ENCODE assay signal across 9 cellular contexts in the genomic region with DNA sequence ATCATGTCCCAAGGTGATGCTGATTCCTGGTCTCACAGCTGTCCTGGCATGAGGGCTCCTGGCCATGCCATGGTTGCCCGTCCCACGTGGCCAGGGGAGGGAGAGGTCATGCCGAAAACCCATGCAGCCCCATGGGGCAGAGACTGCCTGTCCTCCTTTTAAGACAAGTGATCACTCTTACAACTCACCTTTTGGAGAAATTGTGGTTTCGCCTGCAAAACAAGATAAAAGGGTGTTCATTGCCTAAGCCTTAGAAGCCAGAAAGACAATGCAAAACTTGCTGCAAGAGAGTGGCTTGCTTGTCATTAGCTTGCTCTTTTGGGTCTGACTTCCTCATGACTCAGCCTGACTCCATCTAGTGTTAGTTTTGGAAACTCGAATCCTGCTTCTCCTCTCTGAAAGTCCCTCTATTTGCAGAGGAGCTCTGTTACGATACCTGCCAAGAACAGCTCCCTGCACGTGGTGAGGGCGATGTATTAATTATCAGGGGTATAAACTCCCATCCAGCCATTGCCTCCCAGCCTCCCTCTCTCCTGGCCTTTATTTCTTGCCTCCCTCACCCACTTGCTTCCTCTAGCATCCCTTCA. TPM values are rescaled to one million over a fixed set of nuclear protein-coding genes. Genes with fewer than 3 reads are reported as not detected.
A peak's percentile ranks its signal among the peaks of the same experiment; 100 is the strongest.
DNase-seq lines count a peak whose midpoint lies in the region; ATAC-seq, FAIRE-seq and TF ChIP-seq lines count a peak whose summit lies in the region.
"Had no signal": no experiment of that assay in that cellular context is flagged by ENCODE, and none has a peak within 500 bp of the region (broad histone marks: within the 10 kb centered on the region; RNA-seq: fewer than 3 reads in every experiment).

No MANE protein-coding gene starts in this region.

- no peak overlapping the region for H3K4me3 Mint-ChIP-seq in T-cell
- H3K4me3 Mint-ChIP-seq: naive B cell had no signal

- no peak for ATAC-seq in T-cell (replicated peaks in 1 of 4)
- ATAC-seq in HG02759 (IDR thresholded peaks at IDR 0.05; ENCODE audit: unreplicated experiment) = no peak

- DNase-seq in BJ (ENCODE audit: low read depth) (no peak), M059J (ENCODE audit: low read depth) (peak; percentile 58), bronchial epithelial cell (ENCODE audit: low read depth) (peak; percentile 49), T-cell (no peak), amniotic stem cell (lab: John Stamatoyannopoulos, UW) (no peak), NCI-H187 treated with DMSO at 0.1 percent for 48 hours (lab: John Stamatoyannopoulos, UW) (no peak)
- DNase-seq: naive B cell had no signal

- H3K36me3 ChIP-seq in BJ (ENCODE audit: control insufficient read depth, insufficient read depth, low read length) = no peaks in the 10 kb centered on the region
- H3K36me3 ChIP-seq in bronchial epithelial cell (ENCODE audit: control insufficient read depth, insufficient read depth, low read length) = no peaks in the 10 kb centered on the region
- H3K36me3 ChIP-seq in liver (ENCODE audit: control insufficient read depth in 4 of 4, insufficient read depth in 3 of 4, low read depth in 1 of 4, low read length in 3 of 4) = no peaks in the 10 kb centered on the region

- H3K27me3 Mint-ChIP-seq in T-cell = peaks cover 0 to 5% of the 10 kb centered on the region in 2 donors

- CTCF ChIA-PET in BJ (lab: Yijun Ruan, JAX) (interaction anchor here (0.6 to 5.0 kb wide), 21 partner anchors 8 to 505 kb away, joined by 3 to 45 read pairs (median 5); no protein-coding TSS in a partner anchor), T-cell (lab: Charles Lee) (no interaction called here)

- H3K4me3 ChIP-seq in BJ (ENCODE audit: low read depth, low read length) (no peak overlapping the region), bronchial epithelial cell (ENCODE audit: low read depth, low read length) (no peak overlapping the region), liver (ENCODE audit: low read depth in 1 of 3, low read length in 3 of 3) (no peak overlapping the region)

- FAIRE-seq in bronchial epithelial cell (lab: Jason Lieb, UNC) = peak; percentile 87

- no peak overlapping the region for H3K27ac Mint-ChIP-seq in T-cell

- H3K36me3 Mint-ChIP-seq in T-cell = peaks cover 4% of the 10 kb centered on the region
- H3K36me3 Mint-ChIP-seq: naive B cell had no signal

- peak; percentile 76 to 85 for TF ChIP-seq RAD21 in liver (IDR thresholded peaks at IDR 0.05)

- H3K9me3 Mint-ChIP-seq in T-cell = no peaks in the 10 kb centered on the region
- H3K9me3 Mint-ChIP-seq: naive B cell had no signal

- TF ChIP-seq CTCF in BJ (IDR thresholded peaks at IDR 0.05; ENCODE audit: insufficient read depth, low read depth, low read length) (peak; percentile 63), bronchial epithelial cell (IDR thresholded peaks at IDR 0.05; ENCODE audit: insufficient read depth, low read length, severe bottlenecking) (peak; percentile 36), liver (IDR thresholded peaks at IDR 0.05; ENCODE audit: low read depth, low read length, missing input control) (peak; percentile 40)

- POLR2A ChIA-PET in BJ (lab: Charles Lee) = interaction anchor here (0.5 kb wide), 1 partner anchor 181 kb away, joined by 4 read pairs; no protein-coding TSS in a partner anchor
- POLR2A ChIA-PET in T-cell (lab: Charles Lee) = no interaction called here

- no peaks in the 10 kb centered on the region for H3K9me3 ChIP-seq in liver (ENCODE audit: control insufficient read depth in 4 of 4, low read length in 3 of 4)

- H3K9ac ChIP-seq in liver (ENCODE audit: low read depth in 1 of 2, low read length in 2 of 2) = no peak overlapping the region

- H3K27me3 ChIP-seq in BJ (ENCODE audit: control insufficient read depth, insufficient read depth, low read length) (no peaks in the 10 kb centered on the region), bronchial epithelial cell (ENCODE audit: control insufficient read depth, insufficient read depth, low read length) (peaks cover 2% of the 10 kb centered on the region), liver (ENCODE audit: control insufficient read depth in 4 of 4, insufficient read depth in 4 of 4, low read length in 3 of 4) (no peaks in the 10 kb centered on the region)

- H3K27ac ChIP-seq in liver (ENCODE audit: low read depth in 1 of 2, low read length in 2 of 2) = no peak overlapping the region

- 49% methylated on average over 8 of the region's 8 CpGs for WGBS in liver

- H3K4me1 ChIP-seq in liver (ENCODE audit: control insufficient read depth in 4 of 4, insufficient read depth in 4 of 4, low read length in 3 of 4) = no peaks in the 10 kb centered on the region

- peaks cover 12 to 27% (median 15%) of the 10 kb centered on the region in 3 donors for H3K4me1 Mint-ChIP-seq in T-cell

TF ChIP-seq in liver, 16 proteins besides CTCF, POLR2A, EP300 and RAD21 (continues in another document):
- TF ChIP-seq, protein P1, sequence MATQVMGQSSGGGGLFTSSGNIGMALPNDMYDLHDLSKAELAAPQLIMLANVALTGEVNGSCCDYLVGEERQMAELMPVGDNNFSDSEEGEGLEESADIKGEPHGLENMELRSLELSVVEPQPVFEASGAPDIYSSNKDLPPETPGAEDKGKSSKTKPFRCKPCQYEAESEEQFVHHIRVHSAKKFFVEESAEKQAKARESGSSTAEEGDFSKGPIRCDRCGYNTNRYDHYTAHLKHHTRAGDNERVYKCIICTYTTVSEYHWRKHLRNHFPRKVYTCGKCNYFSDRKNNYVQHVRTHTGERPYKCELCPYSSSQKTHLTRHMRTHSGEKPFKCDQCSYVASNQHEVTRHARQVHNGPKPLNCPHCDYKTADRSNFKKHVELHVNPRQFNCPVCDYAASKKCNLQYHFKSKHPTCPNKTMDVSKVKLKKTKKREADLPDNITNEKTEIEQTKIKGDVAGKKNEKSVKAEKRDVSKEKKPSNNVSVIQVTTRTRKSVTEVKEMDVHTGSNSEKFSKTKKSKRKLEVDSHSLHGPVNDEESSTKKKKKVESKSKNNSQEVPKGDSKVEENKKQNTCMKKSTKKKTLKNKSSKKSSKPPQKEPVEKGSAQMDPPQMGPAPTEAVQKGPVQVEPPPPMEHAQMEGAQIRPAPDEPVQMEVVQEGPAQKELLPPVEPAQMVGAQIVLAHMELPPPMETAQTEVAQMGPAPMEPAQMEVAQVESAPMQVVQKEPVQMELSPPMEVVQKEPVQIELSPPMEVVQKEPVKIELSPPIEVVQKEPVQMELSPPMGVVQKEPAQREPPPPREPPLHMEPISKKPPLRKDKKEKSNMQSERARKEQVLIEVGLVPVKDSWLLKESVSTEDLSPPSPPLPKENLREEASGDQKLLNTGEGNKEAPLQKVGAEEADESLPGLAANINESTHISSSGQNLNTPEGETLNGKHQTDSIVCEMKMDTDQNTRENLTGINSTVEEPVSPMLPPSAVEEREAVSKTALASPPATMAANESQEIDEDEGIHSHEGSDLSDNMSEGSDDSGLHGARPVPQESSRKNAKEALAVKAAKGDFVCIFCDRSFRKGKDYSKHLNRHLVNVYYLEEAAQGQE (IDR thresholded peaks at IDR 0.05) = no peak
- TF ChIP-seq, protein P2, sequence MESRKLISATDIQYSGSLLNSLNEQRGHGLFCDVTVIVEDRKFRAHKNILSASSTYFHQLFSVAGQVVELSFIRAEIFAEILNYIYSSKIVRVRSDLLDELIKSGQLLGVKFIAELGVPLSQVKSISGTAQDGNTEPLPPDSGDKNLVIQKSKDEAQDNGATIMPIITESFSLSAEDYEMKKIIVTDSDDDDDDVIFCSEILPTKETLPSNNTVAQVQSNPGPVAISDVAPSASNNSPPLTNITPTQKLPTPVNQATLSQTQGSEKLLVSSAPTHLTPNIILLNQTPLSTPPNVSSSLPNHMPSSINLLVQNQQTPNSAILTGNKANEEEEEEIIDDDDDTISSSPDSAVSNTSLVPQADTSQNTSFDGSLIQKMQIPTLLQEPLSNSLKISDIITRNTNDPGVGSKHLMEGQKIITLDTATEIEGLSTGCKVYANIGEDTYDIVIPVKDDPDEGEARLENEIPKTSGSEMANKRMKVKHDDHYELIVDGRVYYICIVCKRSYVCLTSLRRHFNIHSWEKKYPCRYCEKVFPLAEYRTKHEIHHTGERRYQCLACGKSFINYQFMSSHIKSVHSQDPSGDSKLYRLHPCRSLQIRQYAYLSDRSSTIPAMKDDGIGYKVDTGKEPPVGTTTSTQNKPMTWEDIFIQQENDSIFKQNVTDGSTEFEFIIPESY (IDR thresholded peaks at IDR 0.05) = no peak
- TF ChIP-seq NR2F2 (IDR thresholded peaks at IDR 0.05) (no peak), SP1 (IDR thresholded peaks at IDR 0.05) (no peak), JUND (IDR thresholded peaks at IDR 0.05) (no peak), HNF4G (IDR thresholded peaks at IDR 0.05) (no peak), YY1 (IDR thresholded peaks at IDR 0.05) (no peak), FOXA1 (IDR thresholded peaks at IDR 0.05) (no peak), TAF1 (conservative IDR thresholded peaks at IDR 0.05) (no peak), FOXA2 (IDR thresholded peaks at IDR 0.05) (no peak), EGR1 (IDR thresholded peaks at IDR 0.05; ENCODE audit: low read depth in 2 of 2) (no peak), RXRA (IDR thresholded peaks at IDR 0.05) (no peak)
- TF ChIP-seq, protein P3, sequence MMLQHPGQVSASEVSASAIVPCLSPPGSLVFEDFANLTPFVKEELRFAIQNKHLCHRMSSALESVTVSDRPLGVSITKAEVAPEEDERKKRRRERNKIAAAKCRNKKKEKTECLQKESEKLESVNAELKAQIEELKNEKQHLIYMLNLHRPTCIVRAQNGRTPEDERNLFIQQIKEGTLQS (IDR thresholded peaks at IDR 0.05) = no peak
- TF ChIP-seq, protein P4, sequence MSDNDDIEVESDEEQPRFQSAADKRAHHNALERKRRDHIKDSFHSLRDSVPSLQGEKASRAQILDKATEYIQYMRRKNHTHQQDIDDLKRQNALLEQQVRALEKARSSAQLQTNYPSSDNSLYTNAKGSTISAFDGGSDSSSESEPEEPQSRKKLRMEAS (IDR thresholded peaks at IDR 0.05) = no peak

RNA-seq across cellular contexts. Expression of a gene that starts 26.7 kb away (rescaled TPM):
- not detected in 2 replicates for polyA plus RNA-seq in BJ (2011; rRNA removed)
- polyA minus RNA-seq in BJ (2011; rRNA and poly(A)+ RNA removed) = not detected in 2 replicates
- total RNA-seq in M059J (2014; rRNA removed; shearing (Covaris generic)) = not detected in 2 replicates
- total RNA-seq in bronchial epithelial cell = not detected in 2 replicates
- 1 to 10 TPM; 3.3 to 9.5 TPM for total RNA-seq in liver
- 1 to 10 TPM; 2.5 to 5.7 TPM for polyA plus RNA-seq in liver
- 10 to 100 TPM in 4 of 5 donors, 1 to 10 TPM in 1; 8.4 to 22.9 (median 15.6) TPM for total RNA-seq in T-cell

RNA-seq across cellular contexts. Expression of a gene that starts 27.7 kb away (rescaled TPM):
- not detected in 2 replicates for polyA plus RNA-seq in BJ (2011; rRNA removed)
- polyA minus RNA-seq in BJ (2011; rRNA and poly(A)+ RNA removed) = not detected in 2 replicates
- total RNA-seq in M059J (2014; rRNA removed; shearing (Covaris generic)) = not detected in 2 replicates
- total RNA-seq in bronchial epithelial cell = not detected in 2 replicates
- total RNA-seq in liver = not detected
- polyA plus RNA-seq in liver = not detected
- under 1 TPM in 1 of 5 donors, not detected in 4; 0.16 TPM for total RNA-seq in T-cell

RNA-seq across cellular contexts. Expression of a gene that starts 46.2 kb away (rescaled TPM):
- polyA plus RNA-seq in BJ (2011; rRNA removed) (2.8 and 4.4 TPM in 2 replicates), liver (1 to 10 TPM; 1.1 to 3.1 TPM)
- 2.8 and 4.2 TPM in 2 replicates for polyA minus RNA-seq in BJ (2011; rRNA and poly(A)+ RNA removed)
- total RNA-seq in M059J (2014; rRNA removed; shearing (Covaris generic)) = 0.10 TPM in 1 of 2 replicates, not detected in the other
- total RNA-seq in bronchial epithelial cell (under 0.01 TPM in 2 replicates), liver (1 to 10 TPM; 1.0 to 3.0 TPM), T-cell (under 1 TPM in 3 of 5 donors, not detected in 2; 0.09 to 0.19 (median 0.10) TPM)

Comparison
In these comparisons a context has a peak if more than half of its experiments do, and no peak if none do; other contexts are left out.
1. DNase-seq: peak in M059J (single experiment) and bronchial epithelial cell (single experiment); none in BJ (single experiment), T-cell (0 of 34), amniotic stem cell (single experiment) and NCI-H187 treated with DMSO at 0.1 percent for 48 hours (single experiment).
2. Peak in every context shown above with its lines, with median percentiles within 50 percentile points of each other: CTCF ChIP-seq.